10 cellular contexts compared by ENCODE assay signal in the genomic region with DNA sequence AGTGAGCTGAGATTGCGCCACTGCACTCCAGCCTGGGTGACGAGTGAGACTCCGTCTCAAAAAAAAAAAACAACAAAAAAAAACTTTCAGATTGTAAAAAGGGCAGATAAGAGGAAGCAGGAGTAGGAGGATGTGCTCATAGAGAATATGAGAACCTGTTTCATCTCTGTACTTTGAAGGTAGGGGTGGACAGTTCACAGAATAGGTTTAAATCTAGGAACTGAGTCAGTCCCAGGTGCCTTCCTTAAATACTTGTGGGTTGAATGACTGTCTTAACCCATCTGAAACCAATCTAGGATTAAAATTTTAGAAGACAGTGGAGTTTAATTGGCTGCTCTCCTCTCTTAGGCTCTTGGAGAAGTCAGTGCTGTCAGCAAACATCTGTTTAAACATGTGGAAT. TPM values are rescaled to one million over a fixed set of nuclear protein-coding genes. Genes with fewer than 3 reads are reported as not detected.
A peak's percentile ranks its signal among the peaks of the same experiment; 100 is the strongest.
DNase-seq lines count a peak whose midpoint lies in the region; ATAC-seq and TF ChIP-seq lines count a peak whose summit lies in the region.
"Had no signal": no experiment of that assay in that cellular context is flagged by ENCODE, and none has a peak within 500 bp of the region (broad histone marks: within the 10 kb centered on the region; RNA-seq: fewer than 3 reads in every experiment).

No MANE protein-coding gene starts in this region.

- no peak for TF ChIP-seq CTCF in GM12865 (IDR thresholded peaks at IDR 0.05; ENCODE audit: insufficient read depth, low read depth, low read length, missing control alignments)

- H3K9me3 ChIP-seq in HAP-1 (peaks cover 6% of the 10 kb centered on the region; the same call in 1 of the 2 replicates), aorta (ENCODE audit: control insufficient read depth, low read length) (no peaks in the 10 kb centered on the region)
- H3K9me3 ChIP-seq in effector memory CD4-positive, alpha-beta T cell (ENCODE audit: control insufficient read depth, low read length): no peaks in the 10 kb centered on the region

- H3K4me1 Mint-ChIP-seq in activated naive CD8-positive, alpha-beta T cell treated with anti-CD3 and anti-CD28 coated beads for 36 hours: peaks cover 49% of the 10 kb centered on the region

- ATAC-seq in GM19467 (IDR thresholded peaks at IDR 0.05; ENCODE audit: unreplicated experiment): peak; percentile 79
- ATAC-seq in HG03139 (IDR thresholded peaks at IDR 0.05; ENCODE audit: unreplicated experiment): peak; percentile 80
- no peak for ATAC-seq in aorta (ENCODE audit: low FRiP score)

- H3K4me3 Mint-ChIP-seq in activated naive CD8-positive, alpha-beta T cell treated with anti-CD3 and anti-CD28 coated beads for 36 hours: peak overlapping the region; percentile 51
- H3K4me3 Mint-ChIP-seq: nephron progenitor cell had no signal

- H3K27ac Mint-ChIP-seq in activated naive CD8-positive, alpha-beta T cell treated with anti-CD3 and anti-CD28 coated beads for 36 hours: peak overlapping the region; percentile 83
- H3K27ac Mint-ChIP-seq: nephron progenitor cell had no signal

- no peaks in the 10 kb centered on the region for H3K4me1 ChIP-seq in HAP-1
- no peaks in the 10 kb centered on the region for H3K4me1 ChIP-seq in effector memory CD4-positive, alpha-beta T cell (ENCODE audit: control insufficient read depth, insufficient read depth, low read length, poor library complexity, severe bottlenecking)
- H3K4me1 ChIP-seq in aorta (ENCODE audit: control insufficient read depth in 1 of 2, insufficient read depth in 2 of 2, low read length in 2 of 2): peaks cover 0 to 2% of the 10 kb centered on the region in 2 donors

- DNase-seq in GM12865 (ENCODE audit: low read depth) (peak; percentile 82), HAP-1 (ENCODE audit: low spot score in 2 of 2) (no peak), aorta (no peak), NCI-H2196 (lab: John Stamatoyannopoulos, UW; ENCODE audit: unreplicated experiment) (no peak)
- no peak for DNase-seq in activated naive CD8-positive, alpha-beta T cell treated with anti-CD3 and anti-CD28 coated beads for 36 hours
- no peak for DNase-seq in effector memory CD4-positive, alpha-beta T cell
- DNase-seq: activated CD4-positive, alpha-beta T cell treated with anti-CD3 and anti-CD28 coated beads, Interleukin-2, amount 50 U/mL, for 1 hour; nephron progenitor cell had no signal

- H3K4me3 ChIP-seq in GM12865 (ENCODE audit: low read depth, low read length) (peak overlapping the region; percentile 37; the same call in 1 of the 2 replicates), HAP-1 (no peak overlapping the region), aorta (ENCODE audit: low read length in 2 of 2) (no peak overlapping the region)
- no peak overlapping the region for H3K4me3 ChIP-seq in effector memory CD4-positive, alpha-beta T cell (ENCODE audit: insufficient read depth, low read depth, low read length, poor library complexity, severe bottlenecking)

- H3K27me3 Mint-ChIP-seq in activated naive CD8-positive, alpha-beta T cell treated with anti-CD3 and anti-CD28 coated beads for 36 hours: no peaks in the 10 kb centered on the region

- peaks cover 26% of the 10 kb centered on the region for H3K9me3 Mint-ChIP-seq in activated naive CD8-positive, alpha-beta T cell treated with anti-CD3 and anti-CD28 coated beads for 36 hours

- H3K27ac ChIP-seq in effector memory CD4-positive, alpha-beta T cell (ENCODE audit: insufficient read depth, low read length, poor library complexity, severe bottlenecking): no peak overlapping the region
- H3K27ac ChIP-seq in aorta (ENCODE audit: low read depth in 1 of 2, low read length in 2 of 2): no peak overlapping the region

- in situ Hi-C loops in HAP-1 (cut with MboI; ENCODE audit: low sequenced_read_pairs): no loop called here

- no peaks in the 10 kb centered on the region for H3K36me3 ChIP-seq in HAP-1 (replicated peaks)
- H3K36me3 ChIP-seq in effector memory CD4-positive, alpha-beta T cell (ENCODE audit: control insufficient read depth, insufficient read depth, low read length): peaks cover 3% of the 10 kb centered on the region
- no peaks in the 10 kb centered on the region for H3K36me3 ChIP-seq in aorta (ENCODE audit: control insufficient read depth in 1 of 2, insufficient read depth in 2 of 2, low read length in 1 of 2)

- peaks cover 48% of the 10 kb centered on the region for H3K36me3 Mint-ChIP-seq in activated naive CD8-positive, alpha-beta T cell treated with anti-CD3 and anti-CD28 coated beads for 36 hours

- intact Hi-C loops in aorta (cut with DNase I): loop anchor here in 1 of 2 donors (10.0 kb wide), 1 partner anchor 161 kb away; no protein-coding TSS in a partner anchor

- WGBS in aorta, 2 donors: 82 to 90% methylated on average over 3 of the region's 3 CpGs

- H3K27me3 ChIP-seq in HAP-1 (ENCODE audit: low read depth): no peaks in the 10 kb centered on the region
- no peaks in the 10 kb centered on the region for H3K27me3 ChIP-seq in effector memory CD4-positive, alpha-beta T cell (replicated peaks; ENCODE audit: control insufficient read depth, insufficient read depth, low read length, poor library complexity, severe bottlenecking)
- no peaks in the 10 kb centered on the region for H3K27me3 ChIP-seq in aorta (ENCODE audit: control insufficient read depth in 1 of 2, insufficient read depth in 2 of 2, low read length in 1 of 2)

RNA-seq across cellular contexts. Expression of a gene that starts 12.4 kb away (rescaled TPM):
- 10 to 100 TPM; 25.2 to 28.6 TPM for total RNA-seq in activated naive CD8-positive, alpha-beta T cell treated with anti-CD3 and anti-CD28 coated beads for 36 hours
- 10 to 100 TPM; 45.1 to 58.4 TPM for total RNA-seq in aorta
- polyA plus RNA-seq in aorta: 1 to 10 TPM; 8.1 to 9.3 TPM

RNA-seq across cellular contexts. Expression of a gene that starts 12.6 kb away (rescaled TPM):
- 10 to 100 TPM; 23.3 to 24.2 TPM for total RNA-seq in activated naive CD8-positive, alpha-beta T cell treated with anti-CD3 and anti-CD28 coated beads for 36 hours
- total RNA-seq in aorta: 10 to 100 TPM; 33.2 to 41.7 TPM
- 10 to 100 TPM; 14.5 to 16.0 TPM for polyA plus RNA-seq in aorta
